In the genomic region with DNA sequence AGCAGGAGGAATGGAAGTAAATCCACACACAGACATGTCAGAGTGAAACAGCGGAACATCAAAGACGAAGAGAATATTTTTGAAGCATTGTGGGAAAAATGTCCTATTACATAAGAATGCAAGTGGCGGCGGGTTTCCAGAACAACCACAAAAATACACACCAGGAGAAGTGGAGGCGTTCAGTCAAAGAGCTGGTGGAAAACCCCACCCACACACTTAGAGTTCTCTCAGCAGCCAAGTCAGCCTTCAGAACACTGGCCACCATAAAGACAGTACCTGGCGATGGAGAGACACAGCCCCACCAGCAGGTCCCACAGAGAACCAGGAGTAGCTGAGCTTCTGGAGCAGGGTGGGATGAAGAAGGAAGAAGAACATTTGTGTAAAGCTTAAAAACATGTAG, we compare ENCODE assay signal across 18 cellular contexts. TPM values are rescaled to one million over a fixed set of nuclear protein-coding genes. Genes with fewer than 3 reads are reported as not detected.
DNase-seq lines count a peak whose midpoint lies in the region; ATAC-seq and TF ChIP-seq lines count a peak whose summit lies in the region.
"Had no signal": no experiment of that assay in that cellular context is flagged by ENCODE, and none has a peak within 500 bp of the region (broad histone marks: within the 10 kb centered on the region; RNA-seq: fewer than 3 reads in every experiment).

No MANE protein-coding gene starts in this region.

- H3K4me3 Mint-ChIP-seq in activated naive CD4-positive, alpha-beta T cell treated with anti-CD3 and anti-CD28 coated beads, Interleukin-2, amount 50 U/mL, for 24 hours, result no peak overlapping the region
- no peak overlapping the region for H3K4me3 Mint-ChIP-seq in activated naive CD4-positive, alpha-beta T cell treated with anti-CD3 and anti-CD28 coated beads, Interleukin-2, amount 10 ng/mL, durations not matched to agents 7 days and 5 days
- peak overlapping the region; percentile 65 for H3K4me3 Mint-ChIP-seq in endothelial cell (ENCODE audit: unreplicated experiment)
- H3K4me3 Mint-ChIP-seq: CD8-positive, alpha-beta memory T cell had no signal

- H3K27me3 ChIP-seq in SK-N-SH (ENCODE audit: insufficient read depth), result no peaks in the 10 kb centered on the region
- H3K27me3 ChIP-seq: BLaER1 had no signal

- H3F3A ChIP-seq in SK-N-SH (replicated peaks; ENCODE audit: insufficient read depth), result no peaks in the 10 kb centered on the region

- peaks cover 26% of the 10 kb centered on the region for H3K4me1 Mint-ChIP-seq in activated naive CD4-positive, alpha-beta T cell treated with anti-CD3 and anti-CD28 coated beads, Interleukin-2, amount 50 U/mL, for 24 hours
- H3K4me1 Mint-ChIP-seq in activated naive CD4-positive, alpha-beta T cell treated with anti-CD3 and anti-CD28 coated beads, Interleukin-2, amount 10 ng/mL, durations not matched to agents 7 days and 5 days, result no peaks in the 10 kb centered on the region
- no peaks in the 10 kb centered on the region for H3K4me1 Mint-ChIP-seq in endothelial cell (ENCODE audit: unreplicated experiment)

- 86% methylated on average over 6 of the region's 6 CpGs for WGBS in SK-N-SH (ENCODE audit: low lambda C conversion rate)

- TF ChIP-seq EP300 in SK-N-SH (IDR thresholded peaks at IDR 0.05; ENCODE audit: borderline replicate concordance in 1 of 2, low read depth in 1 of 2, low read length in 1 of 2), result no peak

- POLR2A ChIA-PET in SK-N-SH (lab: Yijun Ruan, JAX), result no interaction called here

- no peaks in the 10 kb centered on the region for H3K79me2 ChIP-seq in SK-N-SH (ENCODE audit: insufficient read depth)

- no peak overlapping the region for H3K4me2 ChIP-seq in SK-N-SH
- H3K4me2 ChIP-seq: BLaER1, PC-9 had no signal

- CTCF ChIA-PET in SK-N-SH (lab: Yijun Ruan, JAX), result interaction anchor here (1.5 kb wide), 1 partner anchor 108 kb away, joined by 4 read pairs; no protein-coding TSS in a partner anchor
- CTCF ChIA-PET in activated naive CD4-positive, alpha-beta T cell treated with anti-CD3 and anti-CD28 coated beads, Interleukin-2, amount 10 ng/mL, durations not matched to agents 7 days and 5 days (lab: Charles Lee), result no interaction called here

- H3K27me3 Mint-ChIP-seq in activated naive CD4-positive, alpha-beta T cell treated with anti-CD3 and anti-CD28 coated beads, Interleukin-2, amount 50 U/mL, for 24 hours, result no peaks in the 10 kb centered on the region
- H3K27me3 Mint-ChIP-seq in activated naive CD4-positive, alpha-beta T cell treated with anti-CD3 and anti-CD28 coated beads, Interleukin-2, amount 10 ng/mL, durations not matched to agents 7 days and 5 days, result no peaks in the 10 kb centered on the region
- H3K27me3 Mint-ChIP-seq in endothelial cell (ENCODE audit: unreplicated experiment), result peaks cover 15% of the 10 kb centered on the region

- no peaks in the 10 kb centered on the region; a peak in 1 of 4 replicates for H3K4me1 ChIP-seq in SK-N-SH (ENCODE audit: control insufficient read depth in 1 of 2, insufficient read depth in 2 of 2, low read depth in 1 of 2, low read length in 1 of 2)

- peaks cover 12% of the 10 kb centered on the region for H3K36me3 Mint-ChIP-seq in activated naive CD4-positive, alpha-beta T cell treated with anti-CD3 and anti-CD28 coated beads, Interleukin-2, amount 50 U/mL, for 24 hours
- H3K36me3 Mint-ChIP-seq in activated naive CD4-positive, alpha-beta T cell treated with anti-CD3 and anti-CD28 coated beads, Interleukin-2, amount 10 ng/mL, durations not matched to agents 7 days and 5 days, result peaks cover 6% of the 10 kb centered on the region
- H3K36me3 Mint-ChIP-seq in endothelial cell (ENCODE audit: low read depth, unreplicated experiment), result peaks cover 30% of the 10 kb centered on the region

- no peak overlapping the region for H3K27ac ChIP-seq in SK-N-SH (ENCODE audit: low read depth in 2 of 2, low read length in 1 of 2)
- H3K27ac ChIP-seq: 22Rv1, BLaER1, PC-9 had no signal

- TF ChIP-seq CTCF in SK-N-SH (IDR thresholded peaks at IDR 0.05), result no peak
- TF ChIP-seq CTCF in GM20000 (IDR thresholded peaks at IDR 0.05; ENCODE audit: extremely low read depth, missing control alignments), result no peak
- TF ChIP-seq CTCF in endothelial cell (IDR thresholded peaks at IDR 0.05; ENCODE audit: unreplicated experiment), result no peak

- H2AFZ ChIP-seq in SK-N-SH (ENCODE audit: low read depth), result no peak overlapping the region
- H2AFZ ChIP-seq: PC-9 had no signal

- no peak for ATAC-seq in SK-N-SH treated with all-trans-retinoic acid at 6 μM for 48 hours
- ATAC-seq in GM21367 (IDR thresholded peaks at IDR 0.05; ENCODE audit: unreplicated experiment), result no peak

- H3K27ac Mint-ChIP-seq in activated naive CD4-positive, alpha-beta T cell treated with anti-CD3 and anti-CD28 coated beads, Interleukin-2, amount 50 U/mL, for 24 hours, result peak overlapping the region; percentile 13
- H3K27ac Mint-ChIP-seq in activated naive CD4-positive, alpha-beta T cell treated with anti-CD3 and anti-CD28 coated beads, Interleukin-2, amount 10 ng/mL, durations not matched to agents 7 days and 5 days, result no peak overlapping the region
- no peak overlapping the region for H3K27ac Mint-ChIP-seq in endothelial cell (ENCODE audit: unreplicated experiment)

- no peaks in the 10 kb centered on the region for H3K9me3 Mint-ChIP-seq in activated naive CD4-positive, alpha-beta T cell treated with anti-CD3 and anti-CD28 coated beads, Interleukin-2, amount 50 U/mL, for 24 hours
- peaks cover 5% of the 10 kb centered on the region for H3K9me3 Mint-ChIP-seq in activated naive CD4-positive, alpha-beta T cell treated with anti-CD3 and anti-CD28 coated beads, Interleukin-2, amount 10 ng/mL, durations not matched to agents 7 days and 5 days
- H3K9me3 Mint-ChIP-seq in endothelial cell (ENCODE audit: unreplicated experiment), result no peaks in the 10 kb centered on the region
- H3K9me3 Mint-ChIP-seq: CD8-positive, alpha-beta memory T cell had no signal

- no peaks in the 10 kb centered on the region for H3K9me2 ChIP-seq in SK-N-SH

- H4K20me1 ChIP-seq in SK-N-SH (ENCODE audit: insufficient read depth), result no peaks in the 10 kb centered on the region

- DNase-seq in SK-N-SH (no peak), GM20000 (ENCODE audit: low spot score) (peak; percentile 65), endothelial cell (ENCODE audit: low spot score) (no peak), cerebellar nuclear complex (lab: John Stamatoyannopoulos, UW) (no peak)
- no peak for DNase-seq in activated naive CD4-positive, alpha-beta T cell treated with anti-CD3 and anti-CD28 coated beads, Interleukin-2, amount 10 ng/mL, durations not matched to agents 7 days and 5 days
- DNase-seq: CD8-positive, alpha-beta memory T cell; H7; Karpas-422; NCI-H1930; NCI-H2171; NCI-H446 treated with DMSO at 0.1 percent for 48 hours; NCI-H774; PC-9 had no signal

- no peaks in the 10 kb centered on the region for H3K36me3 ChIP-seq in SK-N-SH (replicated peaks in 1 of 2; ENCODE audit: control insufficient read depth in 1 of 2, insufficient read depth in 2 of 2, low read length in 1 of 2)

- no peak for TF ChIP-seq RAD21 in SK-N-SH (IDR thresholded peaks at IDR 0.05; ENCODE audit: low read length)

- H3K9me3 ChIP-seq in SK-N-SH, result no peaks in the 10 kb centered on the region
- H3K9me3 ChIP-seq: BLaER1 had no signal

- H3K4me3 ChIP-seq in SK-N-SH (ENCODE audit: low read depth in 2 of 2, low read length in 1 of 2), result no peak overlapping the region
- H3K4me3 ChIP-seq: BLaER1, PC-9 had no signal

- H3K9ac ChIP-seq in SK-N-SH, result no peak overlapping the region
- H3K9ac ChIP-seq: BLaER1 had no signal

TF ChIP-seq in SK-N-SH treated with all-trans-retinoic acid at 6 μM for 48 hours, 23 proteins besides CTCF, POLR2A, EP300 and RAD21:
- TF ChIP-seq ZNF8 (CRISPR knock-in tag; IDR thresholded peaks at IDR 0.05) (no peak), ZFP30 (CRISPR knock-in tag; IDR thresholded peaks at IDR 0.05) (0 out of 2 replicates have a peak, but pooled peaks have one; percentile 1)

TF ChIP-seq in SK-N-SH, 30 proteins besides CTCF, POLR2A, EP300 and RAD21 (continues in another document):
- TF ChIP-seq TCF12 (IDR thresholded peaks at IDR 0.05) (no peak), GATA2 (CRISPR knock-in tag; IDR thresholded peaks at IDR 0.05) (no peak), SMC3 (IDR thresholded peaks at IDR 0.05; ENCODE audit: low read depth, low read length) (no peak), TEAD4 (IDR thresholded peaks at IDR 0.05; ENCODE audit: borderline replicate concordance, insufficient read depth) (no peak), FOXM1 (IDR thresholded peaks at IDR 0.05; ENCODE audit: low read depth) (no peak), JUND (IDR thresholded peaks at IDR 0.05) (no peak), NRF1 (IDR thresholded peaks at IDR 0.05; ENCODE audit: low read depth, low read length) (no peak), NFIC (IDR thresholded peaks at IDR 0.05; ENCODE audit: borderline replicate concordance) (no peak), RFX5 (IDR thresholded peaks at IDR 0.05; ENCODE audit: low read length) (no peak), FOXJ3 (CRISPR knock-in tag; IDR thresholded peaks at IDR 0.05) (no peak)
- TF ChIP-seq, protein P1, sequence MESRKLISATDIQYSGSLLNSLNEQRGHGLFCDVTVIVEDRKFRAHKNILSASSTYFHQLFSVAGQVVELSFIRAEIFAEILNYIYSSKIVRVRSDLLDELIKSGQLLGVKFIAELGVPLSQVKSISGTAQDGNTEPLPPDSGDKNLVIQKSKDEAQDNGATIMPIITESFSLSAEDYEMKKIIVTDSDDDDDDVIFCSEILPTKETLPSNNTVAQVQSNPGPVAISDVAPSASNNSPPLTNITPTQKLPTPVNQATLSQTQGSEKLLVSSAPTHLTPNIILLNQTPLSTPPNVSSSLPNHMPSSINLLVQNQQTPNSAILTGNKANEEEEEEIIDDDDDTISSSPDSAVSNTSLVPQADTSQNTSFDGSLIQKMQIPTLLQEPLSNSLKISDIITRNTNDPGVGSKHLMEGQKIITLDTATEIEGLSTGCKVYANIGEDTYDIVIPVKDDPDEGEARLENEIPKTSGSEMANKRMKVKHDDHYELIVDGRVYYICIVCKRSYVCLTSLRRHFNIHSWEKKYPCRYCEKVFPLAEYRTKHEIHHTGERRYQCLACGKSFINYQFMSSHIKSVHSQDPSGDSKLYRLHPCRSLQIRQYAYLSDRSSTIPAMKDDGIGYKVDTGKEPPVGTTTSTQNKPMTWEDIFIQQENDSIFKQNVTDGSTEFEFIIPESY (IDR thresholded peaks at IDR 0.05; ENCODE audit: borderline replicate concordance, low read depth), result no peak
- TF ChIP-seq, protein P2, sequence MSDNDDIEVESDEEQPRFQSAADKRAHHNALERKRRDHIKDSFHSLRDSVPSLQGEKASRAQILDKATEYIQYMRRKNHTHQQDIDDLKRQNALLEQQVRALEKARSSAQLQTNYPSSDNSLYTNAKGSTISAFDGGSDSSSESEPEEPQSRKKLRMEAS (IDR thresholded peaks at IDR 0.05; ENCODE audit: low read depth), result no peak

RNA-seq across cellular contexts. Expression of a gene that starts 23.7 kb away (rescaled TPM):
- polyA plus RNA-seq in SK-N-SH (2012; rRNA removed), result not detected in 2 replicates
- not detected in 2 replicates for polyA plus RNA-seq in SK-N-SH (2012; cell fraction: cytosol; rRNA removed)
- polyA plus RNA-seq in SK-N-SH (2012; cell fraction: nucleus; rRNA removed), result not detected in 2 replicates
- not detected for total RNA-seq in endothelial cell (ENCODE audit: unreplicated experiment)
- total RNA-seq: CD8-positive, alpha-beta memory T cell; PC-9 had no signal
- polyA plus RNA-seq: CD8-positive, alpha-beta memory T cell had no signal
